Comparison of ENCODE assay signal across 6 cellular contexts in the genomic region with DNA sequence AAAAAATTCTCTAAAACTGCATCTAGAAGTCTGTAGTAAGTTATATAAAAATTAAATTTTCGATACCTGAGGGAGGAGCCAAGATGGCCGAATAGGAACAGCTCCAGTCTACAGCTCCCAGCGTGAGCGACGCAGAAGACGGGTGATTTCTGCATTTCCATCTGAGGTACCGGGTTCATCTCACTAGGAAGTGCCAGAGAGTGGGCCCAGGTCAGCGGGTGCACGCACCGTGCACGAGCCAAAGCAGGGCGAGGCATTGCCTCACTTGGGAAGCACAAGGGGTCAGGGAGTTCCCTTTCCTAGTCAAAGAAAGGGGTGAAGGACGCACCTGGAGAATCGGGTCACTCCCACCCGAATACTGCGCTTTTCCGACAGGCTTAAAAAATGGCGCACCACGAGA.
DNase-seq lines count a peak whose midpoint lies in the region; TF ChIP-seq lines count a peak whose summit lies in the region.
"Not testable (repeated sequence)": the region's sequence is repeated elsewhere in the genome, so short reads cannot be mapped to it uniquely, and the experiment has no call there.

No MANE protein-coding gene starts in this region.

- peak overlapping the region; percentile 53 for H3K4me3 ChIP-seq in PC-9
- peak overlapping the region; percentile 21 for H3K4me3 ChIP-seq in fibroblast of villous mesenchyme (ENCODE audit: low read depth, low read length)

- H2BK5ac ChIP-seq in H9 (ENCODE audit: insufficient read length, low read length) = not testable (repeated sequence)

- not testable (repeated sequence) for H3K23ac ChIP-seq in H9 (ENCODE audit: insufficient read length, low read depth, low read length)

- not testable (repeated sequence) for H3K4me2 ChIP-seq in H9 (ENCODE audit: insufficient read depth, insufficient read length, low read length)
- peak overlapping the region; percentile 52 for H3K4me2 ChIP-seq in PC-9

- H3K4me3 Mint-ChIP-seq in H9 = not testable (repeated sequence)

- not testable (repeated sequence) for H3K4ac ChIP-seq in H9 (ENCODE audit: low read depth, low read length)

- not testable (repeated sequence) for H2BK12ac ChIP-seq in H9 (ENCODE audit: insufficient read length, low read depth, low read length)

- H3K18ac ChIP-seq in H9 (ENCODE audit: insufficient read length, low read depth, low read length) = not testable (repeated sequence)

- not testable (repeated sequence) for H3K79me2 ChIP-seq in H9 (ENCODE audit: insufficient read depth, low read length); PC-9 (ENCODE audit: low read depth)

- H3K36me3 Mint-ChIP-seq in H9 (ENCODE audit: insufficient read depth in 1 of 3, low read depth in 3 of 3) = not testable (repeated sequence)

- H3K9me3 ChIP-seq in H9 (ENCODE audit: control insufficient read depth, low read depth, low read length); PC-9 (ENCODE audit: insufficient read depth, low read depth): not testable (repeated sequence)

- H3K79me1 ChIP-seq in H9 (ENCODE audit: insufficient read depth, low read depth, low read length, poor library complexity, severe bottlenecking) = not testable (repeated sequence)

- not testable (repeated sequence) for H3K27ac ChIP-seq in H9 (ENCODE audit: insufficient read length, low read depth, low read length); PC-9

- H2BK20ac ChIP-seq in H9 (ENCODE audit: low read depth, low read length, poor library complexity, severe bottlenecking) = peak overlapping the region; percentile 60

- H4K5ac ChIP-seq in H9 (ENCODE audit: insufficient read length, low read depth, low read length) = not testable (repeated sequence)

- H4K91ac ChIP-seq in H9 (ENCODE audit: insufficient read length, low read depth, low read length) = not testable (repeated sequence)

- not testable (repeated sequence) for H3K27ac Mint-ChIP-seq in H9

- not testable (repeated sequence) for H3K56ac ChIP-seq in H9 (ENCODE audit: insufficient read length, low read depth, low read length)

- not testable (repeated sequence) for H2AK5ac ChIP-seq in H9 (ENCODE audit: insufficient read length, low read length)

- H2AFZ ChIP-seq in H9 (ENCODE audit: low read length) = not testable (repeated sequence)
- peak overlapping the region; percentile 73 for H2AFZ ChIP-seq in PC-9

- H3K9me2 ChIP-seq in PC-9 (ENCODE audit: insufficient read depth) = not testable (repeated sequence)

- CTCF ChIA-PET in PC-9 (lab: Charles Lee) = not testable (repeated sequence)

- H3F3A ChIP-seq in PC-9 (ENCODE audit: insufficient read depth, low read depth) = not testable (repeated sequence)

- not testable (repeated sequence) for H2BK120ac ChIP-seq in H9 (ENCODE audit: low read depth, low read length, poor library complexity, severe bottlenecking)

- H3K23me2 ChIP-seq in H9 (ENCODE audit: insufficient read length, low read depth, low read length, poor library complexity, severe bottlenecking) = not testable (repeated sequence)

- POLR2A ChIA-PET in PC-9 (lab: Charles Lee; ENCODE audit: unreplicated experiment) = not testable (repeated sequence)

- H3T11ph ChIP-seq in H9 (ENCODE audit: low read length) = not testable (repeated sequence)

- not testable (repeated sequence) for H3K4me1 ChIP-seq in H9 (ENCODE audit: insufficient read depth, low read length); PC-9 (replicated peaks; ENCODE audit: insufficient read depth)

- no CpG with 5 or more reads among the region's 19 CpGs for WGBS in H9 (ENCODE audit: extremely low coverage, insufficient read length, low lambda C conversion rate)

- not testable (repeated sequence) for H3K9ac ChIP-seq in H9 (ENCODE audit: extremely low read depth, insufficient read length, low read length)

- TF ChIP-seq CTCF in H9 (conservative IDR thresholded peaks at IDR 0.05); PC-9 (conservative IDR thresholded peaks at IDR 0.05); fibroblast of villous mesenchyme (IDR thresholded peaks at IDR 0.05; ENCODE audit: insufficient read depth, low read depth, low read length): not testable (repeated sequence)

- not testable (repeated sequence) for BruUV-seq in PC-9 (replicated peaks; lab: Mats Ljungman, UMichigan)

- H3K27me3 Mint-ChIP-seq in H9 (ENCODE audit: low read depth) = not testable (repeated sequence)

- H4K8ac ChIP-seq in H9 (replicated peaks; ENCODE audit: insufficient read length, low read depth, low read length) = not testable (repeated sequence)

- not testable (repeated sequence) for H3K14ac ChIP-seq in H9 (ENCODE audit: insufficient read depth, low read length)

- H3K36me3 ChIP-seq in PC-9 (ENCODE audit: low read depth) = not testable (repeated sequence)

- intact Hi-C loops in PC-9 (cut with micrococcal nuclease; ENCODE audit: unreplicated experiment) = not testable (repeated sequence)

- not testable (repeated sequence) for H3K27me3 ChIP-seq in H9 (ENCODE audit: insufficient read depth, low read length); PC-9 (ENCODE audit: insufficient read depth, low read depth)

- peak; percentile 47 for DNase-seq in ELF-1 (ENCODE audit: low read depth, low spot score)
- DNase-seq in H9; fibroblast of villous mesenchyme (ENCODE audit: low read depth): not testable (repeated sequence)
- peak; percentile 69 for DNase-seq in NCI-H146 (lab: John Stamatoyannopoulos, UW)
- DNase-seq in NCI-H748 (lab: John Stamatoyannopoulos, UW; ENCODE audit: unreplicated experiment) = peak; percentile 80
- peak in 1 of 2 experiments; percentile 32 for DNase-seq in PC-9

- H3K4me1 Mint-ChIP-seq in H9 = not testable (repeated sequence)

- not testable (repeated sequence) for H3K9me3 Mint-ChIP-seq in H9

- H2BK15ac ChIP-seq in H9 (ENCODE audit: low read depth, low read length) = not testable (repeated sequence)

- H4K20me1 ChIP-seq in H9 (ENCODE audit: control insufficient read depth, insufficient read depth, insufficient read length); PC-9 (ENCODE audit: insufficient read depth): not testable (repeated sequence)
